Comparison of ENCODE assay signal across 20 cellular contexts in genomic region chr7:35286986-35287385, GRCh38. TPM values are rescaled to one million over a fixed set of nuclear protein-coding genes. Genes with fewer than 3 reads are reported as not detected.
DNase-seq lines count a peak whose midpoint lies in the region; ATAC-seq, FAIRE-seq and TF ChIP-seq lines count a peak whose summit lies in the region.
"Had no signal": no experiment of that assay in that cellular context is flagged by ENCODE, and none has a peak within 500 bp of the region (broad histone marks: within the 10 kb centered on the region; RNA-seq: fewer than 3 reads in every experiment).

No MANE protein-coding gene starts in this region.

- H3K79me2 ChIP-seq in SK-N-SH (ENCODE audit: insufficient read depth), result no peaks in the 10 kb centered on the region

- no peak for DNase-seq in SK-N-SH
- peak; percentile 52 for DNase-seq in M059J (ENCODE audit: low read depth)
- peak; percentile 17 for DNase-seq in iris pigment epithelial cell (ENCODE audit: low read depth)
- no peak for DNase-seq in RCC 7860 (ENCODE audit: low spot score)
- no peak for DNase-seq in NCI-H1417 (lab: John Stamatoyannopoulos, UW)
- DNase-seq: AML-193; Caco-2; CD8-positive, alpha-beta memory T cell; DND-41; H7 had no signal

- no peak overlapping the region for H3K4me2 ChIP-seq in SK-N-SH
- H3K4me2 ChIP-seq: BLaER1, GM23338 had no signal

- ATAC-seq in SK-N-SH treated with all-trans-retinoic acid at 6 μM for 48 hours, result no peak
- no peak for ATAC-seq in HG02759 (IDR thresholded peaks at IDR 0.05; ENCODE audit: unreplicated experiment)
- ATAC-seq in HG03139 (IDR thresholded peaks at IDR 0.05; ENCODE audit: unreplicated experiment), result no peak
- ATAC-seq: GM23338, K562 had no signal

- no peaks in the 10 kb centered on the region for H3K9me3 ChIP-seq in SK-N-SH
- H3K9me3 ChIP-seq: Caco-2 had no signal

- WGBS in SK-N-SH (ENCODE audit: low lambda C conversion rate), result 25% methylated on average over 3 of the region's 3 CpGs

- no peak overlapping the region for H3K9ac ChIP-seq in SK-N-SH
- H3K9ac ChIP-seq: BLaER1 had no signal

- TF ChIP-seq CTCF in SK-N-SH (IDR thresholded peaks at IDR 0.05), result no peak

- peaks cover 5% of the 10 kb centered on the region; the same call in 1 of the 2 replicates for H3K27me3 ChIP-seq in SK-N-SH (ENCODE audit: insufficient read depth)
- H3K27me3 ChIP-seq: BLaER1 had no signal

- no peak overlapping the region for H3K4me3 ChIP-seq in SK-N-SH (ENCODE audit: low read depth in 2 of 2, low read length in 1 of 2)
- H3K4me3 ChIP-seq: BLaER1, GM23338, K562 had no signal

- peaks cover 0 to 24% of the 10 kb centered on the region in 2 experiments; a peak in 2 of 4 replicates for H3K4me1 ChIP-seq in SK-N-SH (ENCODE audit: control insufficient read depth in 1 of 2, insufficient read depth in 2 of 2, low read depth in 1 of 2, low read length in 1 of 2)
- H3K4me1 ChIP-seq: BLaER1, Caco-2 had no signal

- no peaks in the 10 kb centered on the region for H4K20me1 ChIP-seq in SK-N-SH (ENCODE audit: insufficient read depth)
- H4K20me1 ChIP-seq: BLaER1 had no signal

- H3K36me3 ChIP-seq in SK-N-SH (replicated peaks in 1 of 2; ENCODE audit: control insufficient read depth in 1 of 2, insufficient read depth in 2 of 2, low read length in 1 of 2), result no peaks in the 10 kb centered on the region
- H3K36me3 ChIP-seq: BLaER1 had no signal

- no peak for FAIRE-seq in RCC 7860 (lab: Jason Lieb, UNC)
- FAIRE-seq: G401.6, GM12891, K562 had no signal

- TF ChIP-seq EP300 in SK-N-SH (IDR thresholded peaks at IDR 0.05; ENCODE audit: borderline replicate concordance in 1 of 2, low read depth in 1 of 2, low read length in 1 of 2), result no peak

- POLR2A ChIA-PET in SK-N-SH (lab: Yijun Ruan, JAX), result no interaction called here

- no peak for TF ChIP-seq RAD21 in SK-N-SH (IDR thresholded peaks at IDR 0.05; ENCODE audit: low read length)

- no peaks in the 10 kb centered on the region for H3F3A ChIP-seq in SK-N-SH (replicated peaks; ENCODE audit: insufficient read depth)

- H3K9me2 ChIP-seq in SK-N-SH, result no peaks in the 10 kb centered on the region; the same call in 1 of the 2 replicates

- no peak overlapping the region for H2AFZ ChIP-seq in SK-N-SH (ENCODE audit: low read depth)

- H3K27ac ChIP-seq in SK-N-SH (ENCODE audit: low read depth in 2 of 2, low read length in 1 of 2), result peak overlapping the region; percentile 16 to 87
- H3K27ac ChIP-seq: 22Rv1, BLaER1, HL-60 had no signal

- CTCF ChIA-PET in SK-N-SH (lab: Yijun Ruan, JAX), result interaction anchor here (0.6 to 1.6 kb wide), 2 partner anchors 18 to 1130 kb away, joined by 3 to 4 read pairs; no protein-coding TSS in a partner anchor

TF ChIP-seq in SK-N-SH, 30 proteins besides CTCF, POLR2A, EP300 and RAD21 (continues in another document):
- TF ChIP-seq TAF1 (IDR thresholded peaks at IDR 0.05; ENCODE audit: borderline replicate concordance, low read depth, low read length), result no peak
- TF ChIP-seq USF1 (IDR thresholded peaks at IDR 0.05; ENCODE audit: borderline replicate concordance, low read depth), result no peak
- no peak for TF ChIP-seq POLR2AphosphoS5 (IDR thresholded peaks at IDR 0.05; ENCODE audit: low read depth, low read length)
- no peak for TF ChIP-seq MEF2A (IDR thresholded peaks at IDR 0.05; ENCODE audit: borderline replicate concordance, low read depth)
- no peak for TF ChIP-seq SIN3A (IDR thresholded peaks at IDR 0.05; ENCODE audit: borderline replicate concordance, low read depth, low read length)
- no peak for TF ChIP-seq CHD2 (IDR thresholded peaks at IDR 0.05; ENCODE audit: low read length, partially characterized antibody)
- no peak for TF ChIP-seq FOSL2 (IDR thresholded peaks at IDR 0.05; ENCODE audit: borderline replicate concordance, low read depth)
- no peak for TF ChIP-seq EZH2phosphoT487 (IDR thresholded peaks at IDR 0.05; ENCODE audit: borderline replicate concordance, low read depth)
- no peak for TF ChIP-seq TEAD4 (IDR thresholded peaks at IDR 0.05; ENCODE audit: borderline replicate concordance, insufficient read depth)
- no peak for TF ChIP-seq IRF3 (IDR thresholded peaks at IDR 0.05; ENCODE audit: low read depth, low read length)
- TF ChIP-seq GABPA (IDR thresholded peaks at IDR 0.05; ENCODE audit: low read depth), result no peak
- TF ChIP-seq JUND (IDR thresholded peaks at IDR 0.05), result no peak
- no peak for TF ChIP-seq NRF1 (IDR thresholded peaks at IDR 0.05; ENCODE audit: low read depth, low read length)
- TF ChIP-seq ELF1 (IDR thresholded peaks at IDR 0.05), result no peak
- TF ChIP-seq, protein P1, sequence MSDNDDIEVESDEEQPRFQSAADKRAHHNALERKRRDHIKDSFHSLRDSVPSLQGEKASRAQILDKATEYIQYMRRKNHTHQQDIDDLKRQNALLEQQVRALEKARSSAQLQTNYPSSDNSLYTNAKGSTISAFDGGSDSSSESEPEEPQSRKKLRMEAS (IDR thresholded peaks at IDR 0.05; ENCODE audit: low read depth), result no peak
- TF ChIP-seq RXRA (IDR thresholded peaks at IDR 0.05; ENCODE audit: borderline replicate concordance, low read depth), result no peak
- TF ChIP-seq RFX5 (IDR thresholded peaks at IDR 0.05; ENCODE audit: low read length), result no peak
- no peak for TF ChIP-seq MXI1 (IDR thresholded peaks at IDR 0.05; ENCODE audit: low read depth, low read length)

TF ChIP-seq in SK-N-SH treated with all-trans-retinoic acid at 6 μM for 48 hours, 23 proteins besides CTCF, POLR2A, EP300 and RAD21 (continues in another document):
- TF ChIP-seq RARB (CRISPR knock-in tag; IDR thresholded peaks at IDR 0.05) (no peak), CREB5 (CRISPR knock-in tag; IDR thresholded peaks at IDR 0.05; ENCODE audit: low read depth) (no peak), BACH2 (CRISPR knock-in tag; IDR thresholded peaks at IDR 0.05; ENCODE audit: borderline replicate concordance) (no peak), CSDC2 (CRISPR knock-in tag; IDR thresholded peaks at IDR 0.05) (no peak), ZNF70 (CRISPR knock-in tag; IDR thresholded peaks at IDR 0.05) (no peak), OSR1 (CRISPR knock-in tag; IDR thresholded peaks at IDR 0.05) (no peak), POU6F1 (CRISPR knock-in tag; IDR thresholded peaks at IDR 0.05; ENCODE audit: borderline replicate concordance, low read depth) (no peak), TOX (CRISPR knock-in tag; IDR thresholded peaks at IDR 0.05; ENCODE audit: borderline replicate concordance) (no peak), PPARA (CRISPR knock-in tag; IDR thresholded peaks at IDR 0.05; ENCODE audit: borderline replicate concordance) (no peak), TCF4 (CRISPR knock-in tag; IDR thresholded peaks at IDR 0.05; ENCODE audit: borderline replicate concordance) (no peak), ESRRG (CRISPR knock-in tag; IDR thresholded peaks at IDR 0.05) (no peak), ZFP3 (CRISPR knock-in tag; IDR thresholded peaks at IDR 0.05) (no peak), PATZ1 (CRISPR knock-in tag; IDR thresholded peaks at IDR 0.05; ENCODE audit: borderline replicate concordance) (no peak)

RNA-seq across cellular contexts. Expression of gene TBX20, which starts 33.1 kb away (rescaled TPM):
- 1.0 and 1.5 TPM in 2 replicates for polyA plus RNA-seq in SK-N-SH (2012; rRNA removed)
- polyA plus RNA-seq in SK-N-SH (2012; cell fraction: cytosol; rRNA removed), result 0.62 and 0.80 TPM in 2 replicates
- 1.0 and 1.1 TPM in 2 replicates for polyA plus RNA-seq in SK-N-SH (2012; cell fraction: nucleus; rRNA removed)
- 2.1 and 4.3 TPM in 2 replicates for total RNA-seq in M059J (2014; rRNA removed; shearing (Covaris generic))
- total RNA-seq: CD8-positive, alpha-beta memory T cell; K562 had no signal
- polyA plus RNA-seq: CD8-positive, alpha-beta memory T cell; GM23338; K562 had no signal

Comparison
In these comparisons a context has a peak if more than half of its experiments do, and no peak if none do; other contexts are left out.
1. DNase-seq: peak in M059J (single experiment) and iris pigment epithelial cell (single experiment); none in SK-N-SH (single experiment), RCC 7860 (single experiment) and NCI-H1417 (0 of 3).